ENCODE assay signal across 8 cellular contexts in genomic region chr13:49110122-49110831, GRCh38.
DNase-seq lines count a peak whose midpoint lies in the region; ATAC-seq and TF ChIP-seq lines count a peak whose summit lies in the region.

No MANE protein-coding gene starts in this region.

- H3K4me3 ChIP-seq in dorsolateral prefrontal cortex (peak overlapping the region; percentile 43 to 88 (median 70)), right lobe of liver (peak overlapping the region; percentile 40 to 59 (median 54))

- intact Hi-C loops in dorsolateral prefrontal cortex (cut with DNase I) (loop anchor here in 1 of 2 donors (5.0 kb wide), 1 partner anchor 327 kb away; no protein-coding TSS in a partner anchor), right lobe of liver (cut with DNase I) (no loop called here)

- no peaks in the 10 kb centered on the region for H3K9me3 ChIP-seq in right lobe of liver

- ATAC-seq in HG03135 (IDR thresholded peaks at IDR 0.05; ENCODE audit: unreplicated experiment) (peak; percentile 72), right lobe of liver (peak; percentile 81 to 92 (median 86)), HG03025 (IDR thresholded peaks at IDR 0.05; ENCODE audit: low FRiP score, unreplicated experiment) (no peak)

- H3K27ac ChIP-seq in dorsolateral prefrontal cortex: peak overlapping the region in 51 of 59 donors; percentile 5 to 84 (median 62)
- H3K27ac ChIP-seq in right lobe of liver: peak overlapping the region; percentile 22 to 67 (median 59)

- WGBS in right lobe of liver (ENCODE audit: insufficient coverage, low coverage, low lambda C conversion rate, missing lambda C conversion rate): under 1% methylated on average over 16 of the region's 16 CpGs

- TF ChIP-seq POLR2A in right lobe of liver (IDR thresholded peaks at IDR 0.05): peak; percentile 45

- H3K36me3 ChIP-seq in right lobe of liver: peaks cover 0 to 7% (median 0%) of the 10 kb centered on the region in 4 donors

- H3K27me3 ChIP-seq in dorsolateral prefrontal cortex (no peaks in the 10 kb centered on the region), right lobe of liver (no peaks in the 10 kb centered on the region)

- peak in 19 of 56 donors; percentile 8 to 45 (median 16) for TF ChIP-seq CTCF in dorsolateral prefrontal cortex (IDR thresholded peaks at IDR 0.05 in 54 of 56, conservative IDR thresholded peaks at IDR 0.05 in 2 of 56; ENCODE audit: low read depth in 1 of 56, partially characterized antibody in 56 of 56)
- TF ChIP-seq CTCF in right lobe of liver (IDR thresholded peaks at IDR 0.05): no peak

- DNase-seq in GDM1 (lab: John Stamatoyannopoulos, UW) (peak; percentile 77), NCI-H69 (lab: John Stamatoyannopoulos, UW) (peak; percentile 90), dorsolateral prefrontal cortex (peak; percentile 60 to 86 (median 80)), right lobe of liver (peak; percentile 83 to 86 (median 84))
- DNase-seq in activated CD4-positive, alpha-beta T cell treated with anti-CD3 and anti-CD28 coated beads, Interleukin-2, amount 50 U/mL, for 24 hours (ENCODE audit: low read depth in 1 of 2, low spot score in 1 of 2): peak; percentile 19 to 46
- peak; percentile 69 for DNase-seq in stimulated activated CD4-positive, alpha-beta T cell treated with anti-CD3 and anti-CD28 coated beads, Interleukin-4, amount 100 ng/mL, for 1 hour

- H3K4me1 ChIP-seq in right lobe of liver: peaks cover 0 to 32% (median 7%) of the 10 kb centered on the region in 4 donors

Comparison
In these comparisons a context has a peak if more than half of its experiments do, and no peak if none do; other contexts are left out.
1. DNase-seq: peak in every context shown above with its lines; median percentile 90 in NCI-H69; 84 in right lobe of liver; 80 in dorsolateral prefrontal cortex; 77 in GDM1; 69 in stimulated activated CD4-positive, alpha-beta T cell treated with anti-CD3 and anti-CD28 coated beads, Interleukin-4, amount 100 ng/mL, for 1 hour; 32 in activated CD4-positive, alpha-beta T cell treated with anti-CD3 and anti-CD28 coated beads, Interleukin-2, amount 50 U/mL, for 24 hours.